In genomic region chr5:173311818-173312585, GRCh38 we compare ENCODE assay signal across 22 cellular contexts. TPM values are rescaled to one million over a fixed set of nuclear protein-coding genes. Genes with fewer than 3 reads are reported as not detected.
A peak's percentile ranks its signal among the peaks of the same experiment; 100 is the strongest.
DNase-seq lines count a peak whose midpoint lies in the region; ATAC-seq, FAIRE-seq and TF ChIP-seq lines count a peak whose summit lies in the region.
"Had no signal": no experiment of that assay in that cellular context is flagged by ENCODE, and none has a peak within 500 bp of the region (broad histone marks: within the 10 kb centered on the region; RNA-seq: fewer than 3 reads in every experiment).

No MANE protein-coding gene starts in this region.

- no peak overlapping the region for H2BK20ac ChIP-seq in IMR-90 (ENCODE audit: low read depth, low read length)

- no peak overlapping the region for H3K4me3 Mint-ChIP-seq in activated CD8-positive, alpha-beta T cell treated with anti-CD3 and anti-CD28 coated beads for 36 hours
- H3K4me3 Mint-ChIP-seq: CD4-positive, alpha-beta memory T cell had no signal

- no peak overlapping the region for H2BK120ac ChIP-seq in IMR-90 (ENCODE audit: low read depth, low read length)

- no peak overlapping the region for H4K5ac ChIP-seq in IMR-90 (ENCODE audit: low read depth, low read length)

- no peaks in the 10 kb centered on the region for H3K4me1 Mint-ChIP-seq in activated CD8-positive, alpha-beta T cell treated with anti-CD3 and anti-CD28 coated beads for 36 hours (ENCODE audit: low read depth)
- H3K4me1 Mint-ChIP-seq: CD4-positive, alpha-beta memory T cell had no signal

- H3K36me3 Mint-ChIP-seq in activated CD8-positive, alpha-beta T cell treated with anti-CD3 and anti-CD28 coated beads for 36 hours (ENCODE audit: low read depth), result peaks cover 3% of the 10 kb centered on the region
- H3K36me3 Mint-ChIP-seq: CD4-positive, alpha-beta memory T cell had no signal

- in situ Hi-C loops in IMR-90 (cut with MboI; ENCODE audit: low sequenced_read_pairs), result no loop called here

- peak overlapping the region; percentile 21; the same call in 1 of the 3 replicates for H2BK15ac ChIP-seq in IMR-90 (ENCODE audit: low read depth, low read length)

- no peak overlapping the region for H3K9ac ChIP-seq in IMR-90 (ENCODE audit: low read depth, low read length)
- H3K9ac ChIP-seq: SK-N-SH had no signal

- H3K9me3 ChIP-seq in IMR-90 (ENCODE audit: control insufficient read depth, insufficient read depth, low read length) (peaks cover 4% of the 10 kb centered on the region), esophagus muscularis mucosa (peaks cover 0 to 9% (median 4%) of the 10 kb centered on the region in 4 donors), osteoblast (ENCODE audit: low read depth, low read length) (no peaks in the 10 kb centered on the region)
- H3K9me3 ChIP-seq: SK-N-SH had no signal

- CTCF ChIA-PET in IMR-90 (lab: Yijun Ruan, JAX), result interaction anchor here (1.4 to 1.5 kb wide), 2 partner anchors 14 to 20 kb away, joined by 3 to 4 read pairs; no protein-coding TSS in a partner anchor
- CTCF ChIA-PET in activated CD8-positive, alpha-beta T cell treated with anti-CD3 and anti-CD28 coated beads for 36 hours (lab: Charles Lee), result interaction anchor here (1.0 to 4.9 kb wide), 2 partner anchors 9 to 18 kb away, joined by 3 to 27 read pairs; no protein-coding TSS in a partner anchor

- FAIRE-seq in frontal cortex (lab: Jason Lieb, UNC), result no peak
- FAIRE-seq: GM12892 had no signal

- H2AFZ ChIP-seq in IMR-90 (replicated peaks; ENCODE audit: low read length, poor library complexity), result no peak overlapping the region
- H2AFZ ChIP-seq in osteoblast (ENCODE audit: low read length), result no peak overlapping the region

- H3K79me1 ChIP-seq in IMR-90 (ENCODE audit: low read depth in 1 of 2, low read length in 2 of 2), result peaks cover 0 to 4% of the 10 kb centered on the region in 2 experiments; a peak in 2 of 4 replicates

- no peak for TF ChIP-seq CTCF in IMR-90 (conservative IDR thresholded peaks at IDR 0.05; ENCODE audit: low read depth, low read length)
- no peak for TF ChIP-seq CTCF in esophagus muscularis mucosa (IDR thresholded peaks at IDR 0.05)
- TF ChIP-seq CTCF in osteoblast (IDR thresholded peaks at IDR 0.05; ENCODE audit: extremely low read depth, low read depth, low read length), result no peak
- TF ChIP-seq CTCF in activated CD8-positive, alpha-beta T cell treated with anti-CD3 and anti-CD28 coated beads for 36 hours (IDR thresholded peaks at IDR 0.05), result no peak

- no peak for TF ChIP-seq EP300 in esophagus muscularis mucosa (IDR thresholded peaks at IDR 0.05)

- POLR2A ChIA-PET in IMR-90 (lab: Charles Lee; ENCODE audit: unreplicated experiment), result interaction anchor here (0.7 to 1.6 kb wide), 2 partner anchors 9 to 44 kb away, joined by 3 to 4 read pairs; no protein-coding TSS in a partner anchor
- POLR2A ChIA-PET in activated CD8-positive, alpha-beta T cell treated with anti-CD3 and anti-CD28 coated beads for 36 hours (lab: Charles Lee), result interaction anchor here (1.2 kb wide), 1 partner anchor 13 kb away, joined by 4 read pairs; no protein-coding TSS in a partner anchor

- H3K4me1 ChIP-seq in IMR-90 (ENCODE audit: control insufficient read depth, insufficient read depth, low read length), result peaks cover 18% of the 10 kb centered on the region
- peaks cover 27 to 56% (median 51%) of the 10 kb centered on the region in 4 donors for H3K4me1 ChIP-seq in esophagus muscularis mucosa
- peaks cover 27% of the 10 kb centered on the region for H3K4me1 ChIP-seq in osteoblast (ENCODE audit: insufficient read depth, low read length)

- no peak overlapping the region for H2BK5ac ChIP-seq in IMR-90 (ENCODE audit: low read depth, low read length, poor library complexity, severe bottlenecking)

- H2AK9ac ChIP-seq in IMR-90 (replicated peaks; ENCODE audit: low read depth, low read length, poor library complexity), result no peak overlapping the region

- H3K27me3 Mint-ChIP-seq in activated CD8-positive, alpha-beta T cell treated with anti-CD3 and anti-CD28 coated beads for 36 hours, result peaks cover 24% of the 10 kb centered on the region

- peaks cover 4% of the 10 kb centered on the region for H3K9me3 Mint-ChIP-seq in activated CD8-positive, alpha-beta T cell treated with anti-CD3 and anti-CD28 coated beads for 36 hours

- H3K36me3 ChIP-seq in IMR-90 (ENCODE audit: control insufficient read depth, insufficient read depth, low read length), result peaks cover 3% of the 10 kb centered on the region; the same call in 1 of the 2 replicates
- no peaks in the 10 kb centered on the region for H3K36me3 ChIP-seq in esophagus muscularis mucosa
- peaks cover 9% of the 10 kb centered on the region for H3K36me3 ChIP-seq in osteoblast (ENCODE audit: insufficient read depth, low read length)

- H3K27ac ChIP-seq in IMR-90 (ENCODE audit: insufficient read depth, low read length) (no peak overlapping the region), esophagus muscularis mucosa (replicated peaks in 1 of 4) (peak overlapping the region in 3 of 4 donors; percentile 78 to 80 (median 80)), osteoblast (ENCODE audit: low read depth, low read length) (peak overlapping the region; percentile 83)

- no peak for TF ChIP-seq RAD21 in IMR-90 (IDR thresholded peaks at IDR 0.05; ENCODE audit: low read length)

- H4K20me1 ChIP-seq in IMR-90 (ENCODE audit: insufficient read depth, low read length) (peaks cover 21% of the 10 kb centered on the region), osteoblast (ENCODE audit: insufficient read depth, low read length) (no peaks in the 10 kb centered on the region)

- H3K56ac ChIP-seq in IMR-90 (ENCODE audit: extremely low read depth, insufficient read depth, low read length), result no peak overlapping the region

- H3K79me2 ChIP-seq in osteoblast (ENCODE audit: insufficient read depth, low read length), result no peaks in the 10 kb centered on the region

- H2AK5ac ChIP-seq in IMR-90 (ENCODE audit: low read depth, low read length), result 0 out of 2 replicates have a peak overlapping the region, but pooled peaks have one; percentile 7

- dilution Hi-C loops in IMR-90 (cut with HindIII; ENCODE audit: low sequenced_read_pairs, unreplicated experiment), result no loop called here

- H3K4me2 ChIP-seq in IMR-90 (ENCODE audit: low read depth, low read length) (no peak overlapping the region), osteoblast (ENCODE audit: insufficient read depth, low read length) (no peak overlapping the region)

- intact Hi-C loops in IMR-90 (cut with micrococcal nuclease) (no loop called here), esophagus muscularis mucosa (cut with DNase I) (no loop called here)
- intact Hi-C loops in activated CD8-positive, alpha-beta T cell treated with anti-CD3 and anti-CD28 coated beads for 36 hours (cut with micrococcal nuclease), result no loop called here

- no peak overlapping the region for H3K4me3 ChIP-seq in IMR-90 (ENCODE audit: insufficient read depth, low read depth, low read length)
- no peak overlapping the region for H3K4me3 ChIP-seq in esophagus muscularis mucosa
- H3K4me3 ChIP-seq in osteoblast (ENCODE audit: insufficient read depth, low read length), result no peak overlapping the region

- H3K27me3 ChIP-seq in IMR-90 (ENCODE audit: control insufficient read depth, insufficient read depth, low read length) (no peaks in the 10 kb centered on the region), esophagus muscularis mucosa (no peaks in the 10 kb centered on the region), osteoblast (ENCODE audit: insufficient read depth, low read length) (no peaks in the 10 kb centered on the region)

- no peak overlapping the region for H4K8ac ChIP-seq in IMR-90 (ENCODE audit: low read depth in 2 of 2, low read length in 2 of 2)

- DNase-seq in IMR-90 (no peak), esophagus muscularis mucosa (ENCODE audit: extremely low spot score) (no peak), osteoblast (ENCODE audit: insufficient read length, low spot score, missing footprints) (no peak), midbrain (lab: John Stamatoyannopoulos, UW) (no peak), frontal cortex (ENCODE audit: low spot score in 2 of 2) (no peak)
- no peak for DNase-seq in activated CD8-positive, alpha-beta T cell treated with anti-CD3 and anti-CD28 coated beads for 36 hours
- DNase-seq: Calu3; CD4-positive, alpha-beta memory T cell; DMS153; GOT3; HCEC 1CT; MM.1S; NCI-H1048; NCI-H1436; NCI-H1930; NCI-H2227 treated with DMSO at 0.1 percent for 48 hours; NCI-H510A treated with DMSO at 0.1 percent for 48 hours; NCI-H748 treated with DMSO at 0.1 percent for 48 hours; SHP77 treated with DMSO at 0.1 percent for 48 hours; SK-N-SH had no signal

- no peak overlapping the region for H3K23ac ChIP-seq in IMR-90 (ENCODE audit: low read depth, low read length)

- ATAC-seq in IMR-90 (ENCODE audit: low read depth) (no peak), GM19324 (IDR thresholded peaks at IDR 0.05; ENCODE audit: low FRiP score, unreplicated experiment) (no peak)
- ATAC-seq in activated CD8-positive, alpha-beta T cell treated with anti-CD3 and anti-CD28 coated beads for 36 hours, result no peak

- no TSS peak for BruUV-seq in IMR-90 (replicated peaks; lab: Mats Ljungman, UMichigan)

- WGBS in IMR-90 (ENCODE audit: extremely low coverage in 2 of 2, insufficient read length in 1 of 2), 2 experiments, result 100% methylated on average over 2 of the region's 9 CpGs; no CpG with 5 or more reads in 1 of the 2 experiments
- WGBS in esophagus muscularis mucosa, result 89% methylated on average over 9 of the region's 9 CpGs

- H3K9me1 ChIP-seq in IMR-90 (ENCODE audit: insufficient read depth, low read length), result no peaks in the 10 kb centered on the region

- no peak overlapping the region for H3K18ac ChIP-seq in IMR-90 (ENCODE audit: low read depth, low read length)

- 0 out of 2 replicates have a peak overlapping the region, but pooled peaks have one; percentile 58 for H3K4ac ChIP-seq in IMR-90 (ENCODE audit: low read depth, low read length)

- no peak overlapping the region for H4K91ac ChIP-seq in IMR-90 (ENCODE audit: insufficient read depth, low read depth, low read length)

- TF ChIP-seq POLR2A in IMR-90 (IDR thresholded peaks at IDR 0.05; ENCODE audit: low read depth, low read length) (no peak), esophagus muscularis mucosa (IDR thresholded peaks at IDR 0.05; ENCODE audit: low read depth) (no peak)

- H3K27ac Mint-ChIP-seq in activated CD8-positive, alpha-beta T cell treated with anti-CD3 and anti-CD28 coated beads for 36 hours, result no peak overlapping the region
- H3K27ac Mint-ChIP-seq: CD4-positive, alpha-beta memory T cell had no signal

- H3K14ac ChIP-seq in IMR-90 (replicated peaks; ENCODE audit: low read depth, low read length), result no peak overlapping the region

TF ChIP-seq in IMR-90, 13 proteins besides CTCF, POLR2A, EP300 and RAD21 (continues in another document):
- TF ChIP-seq FOS (IDR thresholded peaks at IDR 0.05; ENCODE audit: low read depth, low read length) (no peak), NFE2L2 (IDR thresholded peaks at IDR 0.05; ENCODE audit: low read depth, low read length) (no peak), MXI1 (IDR thresholded peaks at IDR 0.05; ENCODE audit: borderline replicate concordance, low read depth, low read length) (no peak)

RNA-seq across cellular contexts. Expression of gene STC2, which starts 16.2 kb away (rescaled TPM):
- 87.5 and 259 TPM in 2 replicates for total RNA-seq in IMR-90 (2012; rRNA removed)
- polyA plus RNA-seq in IMR-90 (2012; rRNA removed), result 157 and 270 TPM in 2 replicates
- polyA plus RNA-seq in IMR-90 (2012; cell fraction: cytosol; rRNA removed), result 105 and 264 TPM in 2 replicates
- polyA plus RNA-seq in IMR-90 (2012; cell fraction: nucleus; rRNA removed; ENCODE audit: low replicate concordance), result 249 and 547 TPM in 2 replicates
- 100 to 1,000 TPM in 1 of 4 donors, 10 to 100 TPM in 3; 72.4 to 130 (median 78.1) TPM for total RNA-seq in esophagus muscularis mucosa
- total RNA-seq in osteoblast, result 431 and 558 TPM in 2 replicates
- total RNA-seq in frontal cortex, result 0.82 TPM
- 10 to 100 TPM; 40.9 to 45.9 TPM for total RNA-seq in activated CD8-positive, alpha-beta T cell treated with anti-CD3 and anti-CD28 coated beads for 36 hours
- total RNA-seq: CD4-positive, alpha-beta memory T cell had no signal
- polyA plus RNA-seq: CD4-positive, alpha-beta memory T cell had no signal

Comparison
In these comparisons a context has a peak if more than half of its experiments do, and no peak if none do; other contexts are left out.
1. RNA of gene STC2, which starts 16.2 kb away (total RNA-seq): 431 to 558 TPM in osteoblast, 87.5 to 259 TPM in IMR-90, 72.4 to 130 TPM in esophagus muscularis mucosa and 40.9 to 45.9 TPM in activated CD8-positive, alpha-beta T cell treated with anti-CD3 and anti-CD28 coated beads for 36 hours; 0.82 TPM in frontal cortex (single experiment); every median in the first group is over 10 times any median in the second.